17 cellular contexts compared by ENCODE assay signal in genomic region chr5:40746703-40747102, GRCh38.
"Had no signal": no experiment of that assay in that cellular context is flagged by ENCODE, and none has a peak within 500 bp of the region (broad histone marks: within the 10 kb centered on the region; RNA-seq: fewer than 3 reads in every experiment).

No MANE protein-coding gene starts in this region.

- H3K4me1 ChIP-seq: colonic mucosa, left lung, testis had no signal

- H3K4me3 ChIP-seq: colonic mucosa, esophagus squamous epithelium, left lung, pancreas, sigmoid colon, stomach, testis had no signal

- H3K9me3 ChIP-seq: colonic mucosa, esophagus squamous epithelium, left lung, pancreas, sigmoid colon, stomach, testis had no signal

- H3K27ac ChIP-seq: colonic mucosa, esophagus squamous epithelium, left lung, pancreas, sigmoid colon, stomach, testis had no signal

- H3K36me3 ChIP-seq: colonic mucosa, pancreas had no signal

- DNase-seq: activated CD4-positive, alpha-beta T cell treated with anti-CD3 and anti-CD28 coated beads for 1 hour; activated CD4-positive, alpha-beta T cell treated with anti-CD3 and anti-CD28 coated beads, Interleukin-2, amount 50 U/mL, for 4 hours; activated naive CD4-positive, alpha-beta T cell treated with Interleukin-2 at 50 U/mL for 16 hours; caudate nucleus; colonic mucosa; esophagus squamous epithelium; foreskin melanocyte; head of caudate nucleus; left lung; naive thymus-derived CD4-positive, alpha-beta T cell; pancreas; sigmoid colon; stimulated activated CD4-positive, alpha-beta T cell treated with anti-CD3 and anti-CD28 coated beads, Interleukin-1b, Interleukin-23, amount 100 ng/mL, for 48 hours; stomach; T-helper 9 cell; testis had no signal

- H3K27me3 ChIP-seq: colonic mucosa, esophagus squamous epithelium, left lung, pancreas, sigmoid colon, stomach, testis had no signal

- ATAC-seq: activated T-helper 17 cell treated with anti-CD3 and anti-CD28 coated beads, Interleukin-2, amount 50 U/mL, for 72 hours; left lung; naive thymus-derived CD4-positive, alpha-beta T cell; pancreas had no signal
